Comparison of ENCODE assay signal across 10 cellular contexts in genomic region chrX:108091878-108092291, GRCh38. TPM values are rescaled to one million over a fixed set of nuclear protein-coding genes. Genes with fewer than 3 reads are reported as not detected.
DNase-seq lines count a peak whose midpoint lies in the region; ATAC-seq, FAIRE-seq and TF ChIP-seq lines count a peak whose summit lies in the region.
"Had no signal": no experiment of that assay in that cellular context is flagged by ENCODE, and none has a peak within 500 bp of the region (broad histone marks: within the 10 kb centered on the region; RNA-seq: fewer than 3 reads in every experiment).

No MANE protein-coding gene starts in this region.

- TF ChIP-seq POLR2A in GM12892 (IDR thresholded peaks at IDR 0.05; ENCODE audit: low read depth, low read length) = no peak

- peak; percentile 14 for FAIRE-seq in GM12892 (lab: Jason Lieb, UNC)

- peak; percentile 47 for ATAC-seq in HG02798 (IDR thresholded peaks at IDR 0.05; ENCODE audit: poor library complexity, unreplicated experiment)
- ATAC-seq in omental fat pad (ENCODE audit: low FRiP score) = peak; percentile 43

- WGBS in esophagus, 2 donors = 1 to 30% methylated on average over 15 of the region's 15 CpGs

- peaks cover 0 to 3% of the 10 kb centered on the region in 2 donors for H3K27me3 ChIP-seq in esophagus (ENCODE audit: control insufficient read depth in 1 of 2, insufficient read depth in 2 of 2, low read length in 2 of 2)

- TF ChIP-seq CTCF in 22Rv1 (IDR thresholded peaks at IDR 0.05) = no peak
- TF ChIP-seq CTCF in omental fat pad (IDR thresholded peaks at IDR 0.05) = no peak

- H3K36me3 ChIP-seq in esophagus (ENCODE audit: control insufficient read depth in 2 of 2, insufficient read depth in 2 of 2, low read length in 1 of 2) = no peaks in the 10 kb centered on the region

- DNase-seq in GM12892 (ENCODE audit: insufficient read length) = no peak
- peak; percentile 59 for DNase-seq in NCI-H526 treated with DMSO at 0.1 percent for 48 hours (lab: John Stamatoyannopoulos, UW)
- DNase-seq in omental fat pad (ENCODE audit: low spot score) = no peak
- no peak for DNase-seq in D341Med (ENCODE audit: low spot score)
- no peak for DNase-seq in NCI-H187 treated with DMSO at 0.1 percent for 48 hours (lab: John Stamatoyannopoulos, UW)

- peak overlapping the region; percentile 61 to 68 for H3K4me3 ChIP-seq in esophagus (ENCODE audit: low read depth in 1 of 2, low read length in 2 of 2)

- H3K27ac ChIP-seq in 22Rv1 (peak overlapping the region; percentile 63), esophagus (ENCODE audit: low read depth in 2 of 2, low read length in 1 of 2) (peak overlapping the region; percentile 47 to 87)

- no peaks in the 10 kb centered on the region for H3K4me1 ChIP-seq in esophagus (ENCODE audit: control insufficient read depth in 2 of 2, insufficient read depth in 2 of 2, low read length in 1 of 2)

- H3K9me3 ChIP-seq in esophagus (ENCODE audit: control insufficient read depth in 2 of 2, insufficient read depth in 1 of 2, low read depth in 1 of 2, low read length in 1 of 2) = no peaks in the 10 kb centered on the region

RNA-seq across cellular contexts. Expression of gene ATG4A, which starts 0.3 kb away (rescaled TPM):
- polyA plus RNA-seq in GM12892 (2012; ENCODE audit: missing spikeins) = 11.0 TPM
- 1 to 10 TPM; 8.9 to 9.6 TPM for polyA plus RNA-seq in esophagus
- total RNA-seq in omental fat pad = 10 to 100 TPM in 2 of 4 donors, 1 to 10 TPM in 2; 8.8 to 15.4 (median 10.8) TPM

RNA-seq across cellular contexts. Expression of gene PSMD10, which starts 0.5 kb away (rescaled TPM):
- polyA plus RNA-seq in GM12892 (2012; ENCODE audit: missing spikeins) = 72.1 TPM
- 10 to 100 TPM; 35.9 to 39.4 TPM for polyA plus RNA-seq in esophagus
- 10 to 100 TPM; 23.3 to 39.9 (median 28.2) TPM for total RNA-seq in omental fat pad

RNA-seq across cellular contexts. Expression of gene VSIG1, which starts 47.0 kb away (rescaled TPM):
- not detected for polyA plus RNA-seq in GM12892 (2012; ENCODE audit: missing spikeins)
- polyA plus RNA-seq in esophagus = under 1 TPM; 0.27 to 0.47 TPM
- under 1 TPM in 1 of 4 donors, not detected in 3; 0.19 TPM for total RNA-seq in omental fat pad
- total RNA-seq: HT1080, left cardiac atrium had no signal
